ENCODE assay signal across 8 cellular contexts in the genomic region with DNA sequence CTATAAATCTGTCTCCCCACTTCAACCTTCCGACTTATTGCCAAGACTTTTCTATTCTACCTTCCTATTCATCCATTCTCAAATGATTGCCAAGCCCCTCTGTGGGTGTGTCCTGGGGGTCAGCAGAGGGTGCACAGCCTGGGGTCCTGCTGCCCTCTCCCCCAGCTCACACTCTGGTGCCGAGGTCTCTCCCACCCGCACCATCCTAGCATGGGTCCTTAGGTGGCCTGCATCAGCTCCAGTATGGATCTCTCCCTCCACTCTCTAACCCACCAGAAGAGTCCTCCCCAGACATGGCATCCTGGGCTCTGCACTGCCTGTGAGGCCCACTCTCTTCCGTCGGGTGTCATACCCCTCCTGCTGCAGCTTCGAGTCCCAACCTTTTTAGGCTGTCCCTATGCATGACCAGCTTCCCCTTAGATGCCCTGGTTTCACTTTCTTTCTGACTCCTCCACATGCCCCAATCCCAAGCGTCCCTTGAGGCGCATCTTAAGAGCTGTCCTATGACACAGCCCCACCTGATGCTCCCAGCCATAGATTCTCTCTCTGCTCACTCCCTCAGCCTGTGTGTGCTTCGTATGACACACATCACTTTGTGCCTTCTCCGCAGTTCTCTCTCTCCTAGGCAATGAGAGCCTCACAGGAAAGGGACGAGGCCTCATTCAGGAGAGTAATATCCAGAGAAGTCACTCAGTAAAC. TPM values are rescaled to one million over a fixed set of nuclear protein-coding genes. Genes with fewer than 3 reads are reported as not detected.
A peak's percentile ranks its signal among the peaks of the same experiment; 100 is the strongest.
DNase-seq lines count a peak whose midpoint lies in the region; ATAC-seq and FAIRE-seq lines count a peak whose summit lies in the region.
"Had no signal": no experiment of that assay in that cellular context is flagged by ENCODE, and none has a peak within 500 bp of the region (broad histone marks: within the 10 kb centered on the region; RNA-seq: fewer than 3 reads in every experiment).

No MANE protein-coding gene starts in this region.

- H3K4me1 ChIP-seq in duodenal mucosa (ENCODE audit: control insufficient read depth in 1 of 2, insufficient read depth in 2 of 2, low read length in 2 of 2): peaks cover 15 to 29% of the 10 kb centered on the region in 2 donors

- peak; percentile 61 for FAIRE-seq in GM18507 (lab: Jason Lieb, UNC)
- FAIRE-seq: GM12891 had no signal

- H3K27ac ChIP-seq in duodenal mucosa (ENCODE audit: low read depth, low read length): peak overlapping the region; percentile 22

- DNase-seq in GM18507 (ENCODE audit: extremely low spot score, insufficient read length, low read depth) (peak; percentile 43), M059J (ENCODE audit: low read depth) (peak; percentile 43), sciatic nerve (ENCODE audit: low spot score) (no peak), NCI-H345 treated with DMSO at 0.1 percent for 48 hours (lab: John Stamatoyannopoulos, UW; ENCODE audit: unreplicated experiment) (no peak), NCI-H2081 treated with DMSO at 0.1 percent for 48 hours (lab: John Stamatoyannopoulos, UW) (no peak)

- no peak overlapping the region for H3K9ac ChIP-seq in duodenal mucosa (ENCODE audit: low read depth in 1 of 2, low read length in 2 of 2)

- peak; percentile 53 for ATAC-seq in sciatic nerve
- no peak for ATAC-seq in HG03159 (IDR thresholded peaks at IDR 0.05; ENCODE audit: unreplicated experiment)

- peaks cover 34 to 64% of the 10 kb centered on the region in 2 donors for H3K36me3 ChIP-seq in duodenal mucosa (ENCODE audit: control insufficient read depth in 1 of 2, insufficient read depth in 2 of 2, low read length in 2 of 2)

- no peak overlapping the region for H3K4me3 ChIP-seq in duodenal mucosa (ENCODE audit: low read depth in 1 of 2, low read length in 2 of 2)

- intact Hi-C loops in sciatic nerve (cut with DNase I): no loop called here

- H3K9me3 ChIP-seq in duodenal mucosa (ENCODE audit: control insufficient read depth in 1 of 2, low read length in 2 of 2): no peaks in the 10 kb centered on the region

- no peaks in the 10 kb centered on the region for H3K27me3 ChIP-seq in duodenal mucosa (ENCODE audit: control insufficient read depth in 1 of 2, insufficient read depth in 2 of 2, low read length in 2 of 2)

RNA-seq across cellular contexts. Expression of a gene that starts 43.9 kb away (rescaled TPM):
- total RNA-seq in M059J (2014; rRNA removed; shearing (Covaris generic)): 25.5 and 33.7 TPM in 2 replicates
- total RNA-seq in sciatic nerve: 66.6 TPM

RNA-seq across cellular contexts. Expression of a gene that starts 46.9 kb away (rescaled TPM):
- total RNA-seq in M059J (2014; rRNA removed; shearing (Covaris generic)): 156 and 291 TPM in 2 replicates
- 41.1 TPM for total RNA-seq in sciatic nerve

RNA-seq across cellular contexts. Expression of a gene that starts 52.2 kb away (rescaled TPM):
- 12.7 and 13.8 TPM in 2 replicates for total RNA-seq in M059J (2014; rRNA removed; shearing (Covaris generic))
- 26.7 TPM for total RNA-seq in sciatic nerve

Comparison
In these comparisons a context has a peak if more than half of its experiments do, and no peak if none do; other contexts are left out.
1. DNase-seq: peak in GM18507 (single experiment) and M059J (single experiment); none in sciatic nerve (single experiment), NCI-H345 treated with DMSO at 0.1 percent for 48 hours (single experiment) and NCI-H2081 treated with DMSO at 0.1 percent for 48 hours (single experiment).